In genomic region chr4:41216294-41217019, GRCh38 we compare ENCODE assay signal across 8 cellular contexts. TPM values are rescaled to one million over a fixed set of nuclear protein-coding genes. Genes with fewer than 3 reads are reported as not detected.
DNase-seq lines count a peak whose midpoint lies in the region; ATAC-seq and TF ChIP-seq lines count a peak whose summit lies in the region.

No MANE protein-coding gene starts in this region.

- H3K79me1 ChIP-seq in IMR-90 (ENCODE audit: low read depth in 1 of 2, low read length in 2 of 2), result peaks cover 6 to 16% of the 10 kb centered on the region in 2 experiments; a peak in 3 of 4 replicates

- H2AK5ac ChIP-seq in IMR-90 (ENCODE audit: low read depth, low read length), result peak overlapping the region; percentile 73; the same call in 1 of the 2 replicates

- peak overlapping the region; percentile 93 for H3K4ac ChIP-seq in IMR-90 (ENCODE audit: low read depth, low read length)

- H2BK5ac ChIP-seq in IMR-90 (ENCODE audit: low read depth, low read length, poor library complexity, severe bottlenecking), result peak overlapping the region; percentile 66

- H3K27ac ChIP-seq in IMR-90 (ENCODE audit: insufficient read depth, low read length) (peak overlapping the region; percentile 64), adrenal gland (peak overlapping the region; percentile 64 to 90 (median 65))

- peak; percentile 28; the same call in 1 of the 2 replicates for TF ChIP-seq RAD21 in IMR-90 (IDR thresholded peaks at IDR 0.05; ENCODE audit: low read length)

- intact Hi-C loops in IMR-90 (cut with micrococcal nuclease) (loop anchor here (1.0 kb wide), 1 partner anchor 40 kb away; the partner anchor contains the start of gene UCHL1), adrenal gland (cut with DNase I) (no loop called here)

- TF ChIP-seq CTCF in IMR-90 (conservative IDR thresholded peaks at IDR 0.05; ENCODE audit: low read depth, low read length), result peak; percentile 31
- peak; percentile 10 to 63 (median 36) for TF ChIP-seq CTCF in adrenal gland (IDR thresholded peaks at IDR 0.05)

- H3K9me3 ChIP-seq in IMR-90 (ENCODE audit: control insufficient read depth, insufficient read depth, low read length), result no peaks in the 10 kb centered on the region
- no peaks in the 10 kb centered on the region for H3K9me3 ChIP-seq in adrenal gland (replicated peaks in 1 of 3)

- H2BK15ac ChIP-seq in IMR-90 (ENCODE audit: low read depth, low read length), result peak overlapping the region; percentile 89

- H3K9ac ChIP-seq in IMR-90 (ENCODE audit: low read depth, low read length), result peak overlapping the region; percentile 88

- DNase-seq in DMS53 (lab: John Stamatoyannopoulos, UW) (peak; percentile 97), IMR-90 (peak; percentile 57), RKO (ENCODE audit: low spot score) (peak; percentile 87), adrenal gland (peak; percentile 73 to 84 (median 80)), hepatic stellate cell (ENCODE audit: low spot score) (peak; percentile 80), retina (peak; percentile 94), middle frontal gyrus (ENCODE audit: extremely low spot score, low spot score) (no peak)

- no peaks in the 10 kb centered on the region for H3K36me3 ChIP-seq in IMR-90 (ENCODE audit: control insufficient read depth, insufficient read depth, low read length)
- no peaks in the 10 kb centered on the region for H3K36me3 ChIP-seq in adrenal gland (replicated peaks in 1 of 2)

- no peak for TF ChIP-seq POLR2A in IMR-90 (IDR thresholded peaks at IDR 0.05; ENCODE audit: low read depth, low read length)
- TF ChIP-seq POLR2A in adrenal gland (IDR thresholded peaks at IDR 0.05), result peak; percentile 52 to 75

- H3K14ac ChIP-seq in IMR-90 (replicated peaks; ENCODE audit: low read depth, low read length), result peak overlapping the region; percentile 96

- peak overlapping the region; percentile 80 for H3K23ac ChIP-seq in IMR-90 (ENCODE audit: low read depth, low read length)

- in situ Hi-C loops in IMR-90 (cut with MboI; ENCODE audit: low sequenced_read_pairs), result loop anchor here (5.0 kb wide), 2 partner anchors 239 to 294 kb away; no protein-coding TSS in a partner anchor

- peak overlapping the region; percentile 58 for H2BK20ac ChIP-seq in IMR-90 (ENCODE audit: low read depth, low read length)

- WGBS in IMR-90 (ENCODE audit: extremely low coverage in 2 of 2, insufficient read length in 1 of 2), 2 experiments, result 1% methylated on average over 18 of the region's 59 CpGs; no CpG with 5 or more reads in 1 of the 2 experiments
- 1 to 10% (median 2%) methylated on average over 27 to 59 of the region's 59 CpGs for WGBS in adrenal gland, 4 donors

- H3K4me3 ChIP-seq in IMR-90 (ENCODE audit: insufficient read depth, low read depth, low read length) (peak overlapping the region; percentile 76), adrenal gland (peak overlapping the region in 3 of 4 donors; percentile 46 to 51 (median 51))

- no peaks in the 10 kb centered on the region; the same call in 1 of the 2 replicates for H3K9me1 ChIP-seq in IMR-90 (ENCODE audit: insufficient read depth, low read length)

- dilution Hi-C loops in IMR-90 (cut with HindIII; ENCODE audit: low sequenced_read_pairs, unreplicated experiment), result no loop called here

- peak overlapping the region; percentile 86 for H4K91ac ChIP-seq in IMR-90 (ENCODE audit: insufficient read depth, low read depth, low read length)

- ATAC-seq in GM21528 (IDR thresholded peaks at IDR 0.05; ENCODE audit: low FRiP score, unreplicated experiment), result peak; percentile 55
- peak; percentile 22 for ATAC-seq in IMR-90 (ENCODE audit: low read depth)

- POLR2A ChIA-PET in IMR-90 (lab: Charles Lee; ENCODE audit: unreplicated experiment), result interaction anchor here (0.7 kb wide), 1 partner anchor 240 kb away, joined by 7 read pairs; no protein-coding TSS in a partner anchor

- H3K18ac ChIP-seq in IMR-90 (ENCODE audit: low read depth, low read length), result peak overlapping the region; percentile 96

- H3K4me1 ChIP-seq in IMR-90 (ENCODE audit: control insufficient read depth, insufficient read depth, low read length), result peaks cover 2% of the 10 kb centered on the region; the same call in 1 of the 2 replicates
- peaks cover 4 to 30% of the 10 kb centered on the region in 2 donors for H3K4me1 ChIP-seq in adrenal gland (replicated peaks in 1 of 2)

- H3K27me3 ChIP-seq in IMR-90 (ENCODE audit: control insufficient read depth, insufficient read depth, low read length), result no peaks in the 10 kb centered on the region
- H3K27me3 ChIP-seq in adrenal gland, result no peaks in the 10 kb centered on the region

- H3K4me2 ChIP-seq in IMR-90 (ENCODE audit: low read depth, low read length), result peak overlapping the region; percentile 84

- no peaks in the 10 kb centered on the region for H4K20me1 ChIP-seq in IMR-90 (ENCODE audit: insufficient read depth, low read length)

- H2AK9ac ChIP-seq in IMR-90 (replicated peaks; ENCODE audit: low read depth, low read length, poor library complexity), result peak overlapping the region; percentile 89

- peak overlapping the region; percentile 99 for H4K5ac ChIP-seq in IMR-90 (ENCODE audit: low read depth, low read length)

- CTCF ChIA-PET in IMR-90 (lab: Yijun Ruan, JAX), result interaction anchor here (0.8 to 1.6 kb wide), 6 partner anchors 12 to 291 kb away, joined by 3 to 6 read pairs (median 3); no protein-coding TSS in a partner anchor

- H4K8ac ChIP-seq in IMR-90 (ENCODE audit: low read depth in 2 of 2, low read length in 2 of 2), result peak overlapping the region; percentile 87 to 97

- H2AFZ ChIP-seq in IMR-90 (replicated peaks; ENCODE audit: low read length, poor library complexity), result peak overlapping the region; percentile 97

- peak overlapping the region; percentile 79 for H3K56ac ChIP-seq in IMR-90 (ENCODE audit: extremely low read depth, insufficient read depth, low read length)

- peak overlapping the region; percentile 90 for H2BK120ac ChIP-seq in IMR-90 (ENCODE audit: low read depth, low read length)

- BruUV-seq in IMR-90 (replicated peaks; lab: Mats Ljungman, UMichigan), result no TSS peak

TF ChIP-seq in IMR-90, 13 proteins besides CTCF, POLR2A, EP300 and RAD21:
- TF ChIP-seq NFE2L2 (IDR thresholded peaks at IDR 0.05; ENCODE audit: low read depth, low read length) (no peak), SMC3 (IDR thresholded peaks at IDR 0.05; ENCODE audit: low read depth, low read length) (peak; percentile 10; the same call in 1 of the 2 replicates), FOS (IDR thresholded peaks at IDR 0.05; ENCODE audit: low read depth, low read length) (no peak), ELK1 (IDR thresholded peaks at IDR 0.05; ENCODE audit: borderline replicate concordance, low read depth, low read length) (no peak), USF2 (IDR thresholded peaks at IDR 0.05; ENCODE audit: low read depth, low read length) (no peak), BHLHE40 (IDR thresholded peaks at IDR 0.05; ENCODE audit: low read depth, low read length) (no peak), MAZ (IDR thresholded peaks at IDR 0.05; ENCODE audit: borderline replicate concordance, low read depth, low read length) (peak; percentile 0; the same call in 1 of the 2 replicates), RCOR1 (IDR thresholded peaks at IDR 0.05; ENCODE audit: insufficient replicate concordance, low read length) (no peak), CEBPB (IDR thresholded peaks at IDR 0.05; ENCODE audit: low read depth, low read length) (peak; percentile 81), MAFK (IDR thresholded peaks at IDR 0.05; ENCODE audit: low read depth, low read length) (no peak)

RNA-seq across cellular contexts. Expression of gene APBB2, which starts 2.1 kb away (rescaled TPM):
- total RNA-seq in IMR-90 (2012; rRNA removed) (64.7 and 75.5 TPM in 2 replicates), adrenal gland (100 to 1,000 TPM in 2 of 8 donors, 10 to 100 TPM in 6; 29.9 to 135 (median 45.3) TPM)
- polyA plus RNA-seq in IMR-90 (2012; rRNA removed) (41.1 and 47.9 TPM in 2 replicates), adrenal gland (10 to 100 TPM; 12.4 to 19.3 (median 17.2) TPM)
- polyA plus RNA-seq in IMR-90 (2012; cell fraction: cytosol; rRNA removed), result 21.2 and 27.8 TPM in 2 replicates
- 50.5 and 115 TPM in 2 replicates for polyA plus RNA-seq in IMR-90 (2012; cell fraction: nucleus; rRNA removed; ENCODE audit: low replicate concordance)

RNA-seq across cellular contexts. Expression of gene UCHL1, which starts 40.3 kb away (rescaled TPM):
- total RNA-seq in IMR-90 (2012; rRNA removed), result 972 and 1,122 TPM in 2 replicates
- 1,796 and 2,118 TPM in 2 replicates for polyA plus RNA-seq in IMR-90 (2012; rRNA removed)
- polyA plus RNA-seq in IMR-90 (2012; cell fraction: cytosol; rRNA removed), result 1,744 and 2,681 TPM in 2 replicates
- 2,128 and 5,164 TPM in 2 replicates for polyA plus RNA-seq in IMR-90 (2012; cell fraction: nucleus; rRNA removed; ENCODE audit: low replicate concordance)
- 100 to 1,000 TPM in 1 of 8 donors, 10 to 100 TPM in 7; 12.1 to 509 (median 52.0) TPM for total RNA-seq in adrenal gland
- polyA plus RNA-seq in adrenal gland, result 100 to 1,000 TPM in 2 of 3 donors, 10 to 100 TPM in 1; 87.6 to 175 (median 145) TPM
